ENCODE assay signal across 26 cellular contexts in the genomic region with DNA sequence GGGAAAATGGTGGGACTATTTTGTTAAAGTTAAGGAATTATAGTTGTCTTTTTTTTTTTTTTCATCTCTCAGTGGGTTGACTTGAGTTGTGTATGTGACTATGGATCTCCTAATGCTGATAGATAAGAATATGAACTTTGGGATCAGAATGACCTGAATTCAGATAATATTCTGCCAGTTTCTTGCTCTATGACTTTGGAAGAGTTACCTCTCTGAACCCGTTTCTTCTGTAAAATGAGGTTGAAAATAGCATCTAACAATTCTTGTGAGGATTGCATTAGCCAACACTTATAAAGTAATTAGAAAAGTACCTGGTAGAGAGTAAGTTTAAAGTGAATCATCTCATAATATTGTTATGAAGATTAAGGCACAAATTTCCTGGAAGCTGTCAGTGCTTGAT. TPM values are rescaled to one million over a fixed set of nuclear protein-coding genes. Genes with fewer than 3 reads are reported as not detected.
DNase-seq lines count a peak whose midpoint lies in the region; ATAC-seq and TF ChIP-seq lines count a peak whose summit lies in the region.
"Had no signal": no experiment of that assay in that cellular context is flagged by ENCODE, and none has a peak within 500 bp of the region (broad histone marks: within the 10 kb centered on the region; RNA-seq: fewer than 3 reads in every experiment).

No MANE protein-coding gene starts in this region.

- no peak overlapping the region for H3K4me3 ChIP-seq in thoracic aorta
- H3K4me3 ChIP-seq: SJSA1 had no signal

- H3K4me3 Mint-ChIP-seq in Calu3 (ENCODE audit: low read depth, unreplicated experiment), result no peak overlapping the region
- H3K4me3 Mint-ChIP-seq in HFFc6, result peak overlapping the region; percentile 15; the same call in 1 of the 2 replicates
- peak overlapping the region; percentile 45 for H3K4me3 Mint-ChIP-seq in endothelial cell (ENCODE audit: unreplicated experiment)
- H3K4me3 Mint-ChIP-seq: B cell; CD8-positive, alpha-beta memory T cell had no signal

- H3K27me3 ChIP-seq in thoracic aorta (replicated peaks; ENCODE audit: insufficient read depth), result no peaks in the 10 kb centered on the region
- H3K27me3 ChIP-seq: SJSA1 had no signal

- H3K27ac Mint-ChIP-seq in Calu3 (ENCODE audit: unreplicated experiment) (peak overlapping the region; percentile 1), HFFc6 (peak overlapping the region; percentile 76), endothelial cell (ENCODE audit: unreplicated experiment) (no peak overlapping the region)
- H3K27ac Mint-ChIP-seq: B cell had no signal

- CTCF ChIA-PET in Calu3 (lab: Charles Lee), result interaction anchor here (0.6 kb wide), 2 partner anchors 15 to 66 kb away, joined by 3 to 4 read pairs; no protein-coding TSS in a partner anchor

- intact Hi-C loops in Calu3 (cut with micrococcal nuclease; ENCODE audit: unreplicated experiment) (no loop called here), head of caudate nucleus (cut with DNase I) (no loop called here)

- peaks cover 9% of the 10 kb centered on the region for H3K4me1 Mint-ChIP-seq in Calu3 (ENCODE audit: low read depth, unreplicated experiment)
- H3K4me1 Mint-ChIP-seq in HFFc6 (ENCODE audit: low read depth), result peaks cover 25% of the 10 kb centered on the region
- H3K4me1 Mint-ChIP-seq in endothelial cell (ENCODE audit: unreplicated experiment), result no peaks in the 10 kb centered on the region
- H3K4me1 Mint-ChIP-seq: B cell; CD8-positive, alpha-beta memory T cell had no signal

- TSS peak; percentile 9 for BruUV-seq in Calu3 (replicated peaks; lab: Mats Ljungman, UMichigan)

- H3K4me1 ChIP-seq in thoracic aorta (ENCODE audit: control insufficient read depth in 1 of 2, low read depth in 2 of 2), result no peaks in the 10 kb centered on the region
- H3K4me1 ChIP-seq: SJSA1 had no signal

- peaks cover 67% of the 10 kb centered on the region for H3K36me3 ChIP-seq in thoracic aorta

- H3K27ac ChIP-seq in thoracic aorta, result no peak overlapping the region
- H3K27ac ChIP-seq: C4-2B, SJSA1 had no signal

- H3K36me3 Mint-ChIP-seq in Calu3 (ENCODE audit: insufficient read depth, unreplicated experiment), result peaks cover 85% of the 10 kb centered on the region
- peaks cover 65% of the 10 kb centered on the region for H3K36me3 Mint-ChIP-seq in HFFc6 (ENCODE audit: low read depth)
- H3K36me3 Mint-ChIP-seq in endothelial cell (ENCODE audit: low read depth, unreplicated experiment), result peaks cover 41% of the 10 kb centered on the region

- no peak for DNase-seq in Calu3
- DNase-seq in HFFc6, result no peak
- DNase-seq in endothelial cell (ENCODE audit: low spot score), result no peak
- no peak for DNase-seq in thoracic aorta (ENCODE audit: low spot score)
- DNase-seq in pons (ENCODE audit: low spot score), result no peak
- DNase-seq in stimulated activated CD4-positive, alpha-beta T cell treated with anti-CD3 and anti-CD28 coated beads, Interleukin-4, amount 100 ng/mL, for 4 hours, result no peak
- no peak for DNase-seq in head of caudate nucleus
- DNase-seq: CD8-positive, alpha-beta memory T cell; DMS79 treated with DMSO at 0.1 percent for 48 hours; GF-D8; H7; KBM-7; MV-4-11; NCI-H1105; NCI-H1436 treated with DMSO at 0.1 percent for 48 hours; NCI-H1930; NCI-H2107; NCI-H524 treated with DMSO at 0.1 percent for 48 hours; NCI-H774; NK-92 treated with Interleukin-12 subunit alpha and Interleukin-12 subunit beta, amount 100 ng/mL, for 24 hours; PC-3; Right ventricle myocardium superior; RPMI8226 had no signal

- H3K27me3 Mint-ChIP-seq in Calu3 (ENCODE audit: unreplicated experiment), result no peaks in the 10 kb centered on the region
- peaks cover 39% of the 10 kb centered on the region for H3K27me3 Mint-ChIP-seq in HFFc6 (ENCODE audit: insufficient read depth)
- no peaks in the 10 kb centered on the region for H3K27me3 Mint-ChIP-seq in endothelial cell (ENCODE audit: unreplicated experiment)
- H3K27me3 Mint-ChIP-seq: B cell; CD8-positive, alpha-beta memory T cell had no signal

- H3K9me3 Mint-ChIP-seq in Calu3 (ENCODE audit: low read depth, unreplicated experiment), result no peaks in the 10 kb centered on the region
- H3K9me3 Mint-ChIP-seq in HFFc6, result peaks cover 13% of the 10 kb centered on the region
- no peaks in the 10 kb centered on the region for H3K9me3 Mint-ChIP-seq in endothelial cell (ENCODE audit: unreplicated experiment)
- H3K9me3 Mint-ChIP-seq: CD8-positive, alpha-beta memory T cell had no signal

- no peak for TF ChIP-seq CTCF in Calu3 (IDR thresholded peaks at IDR 0.05; ENCODE audit: unreplicated experiment)
- no peak for TF ChIP-seq CTCF in HFFc6 (IDR thresholded peaks at IDR 0.05)
- TF ChIP-seq CTCF in endothelial cell (IDR thresholded peaks at IDR 0.05; ENCODE audit: unreplicated experiment), result no peak
- no peak for TF ChIP-seq CTCF in thoracic aorta (IDR thresholded peaks at IDR 0.05)

- peak; percentile 18 for ATAC-seq in thoracic aorta (ENCODE audit: insufficient number of reproducible peaks, low FRiP score, low read depth)

- H3K9me3 ChIP-seq in thoracic aorta, result no peaks in the 10 kb centered on the region
- H3K9me3 ChIP-seq: SJSA1 had no signal

RNA-seq across cellular contexts. Expression of a gene that starts 18.4 kb away (rescaled TPM):
- total RNA-seq in Calu3 (2022) (5.5 and 6.1 TPM in 2 replicates), endothelial cell (ENCODE audit: unreplicated experiment) (2.2 TPM), thoracic aorta (10 to 100 TPM; 32.7 to 33.7 TPM)
- 1 to 10 TPM; 2.2 to 4.4 (median 4.1) TPM for total RNA-seq in HFFc6 (2021; fragmentation: NEBNext Ultra II Directional; extraction: Animal tissue kit (Norgen Biotek cat#: 25700))
